19 cellular contexts compared by ENCODE assay signal in the genomic region with DNA sequence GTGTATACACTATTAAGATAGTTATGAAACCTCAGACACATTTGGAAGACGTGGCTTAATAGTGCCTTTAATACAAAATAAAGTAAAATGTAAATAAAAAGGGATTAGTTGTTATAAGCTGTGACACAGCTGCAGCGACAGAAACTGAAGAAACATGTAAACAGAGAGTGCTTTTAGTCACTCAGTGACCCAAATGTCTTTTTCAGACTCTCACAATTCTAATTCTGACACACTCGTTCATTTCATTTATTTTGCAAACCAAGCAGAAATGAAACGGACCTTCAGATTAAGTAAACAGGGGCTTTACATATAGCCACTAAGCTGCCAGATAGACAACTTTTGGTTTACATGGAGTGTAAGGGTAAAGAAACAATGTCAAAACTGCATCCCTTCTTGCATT.
DNase-seq lines count a peak whose midpoint lies in the region; ATAC-seq and TF ChIP-seq lines count a peak whose summit lies in the region.
"Had no signal": no experiment of that assay in that cellular context is flagged by ENCODE, and none has a peak within 500 bp of the region (broad histone marks: within the 10 kb centered on the region; RNA-seq: fewer than 3 reads in every experiment).

No MANE protein-coding gene starts in this region.

- TF ChIP-seq POLR2A in IMR-90 (IDR thresholded peaks at IDR 0.05; ENCODE audit: low read depth, low read length) (no peak), esophagus muscularis mucosa (IDR thresholded peaks at IDR 0.05; ENCODE audit: low read depth) (no peak)

- H4K20me1 ChIP-seq in IMR-90 (ENCODE audit: insufficient read depth, low read length) (no peaks in the 10 kb centered on the region), smooth muscle cell (ENCODE audit: low read depth) (no peaks in the 10 kb centered on the region)

- CTCF ChIA-PET in IMR-90 (lab: Yijun Ruan, JAX), result interaction anchor here (0.9 to 2.0 kb wide), 3 partner anchors 316 to 771 kb away, joined by 3 to 5 read pairs (median 4); no protein-coding TSS in a partner anchor

- no peaks in the 10 kb centered on the region for H3K79me2 ChIP-seq in smooth muscle cell (ENCODE audit: low read depth)

- POLR2A ChIA-PET in IMR-90 (lab: Charles Lee; ENCODE audit: unreplicated experiment), result no interaction called here

- WGBS in IMR-90 (ENCODE audit: extremely low coverage in 2 of 2, insufficient read length in 1 of 2), 2 experiments, result no CpG with 5 or more reads among the region's 4 CpGs
- 29% methylated on average over 4 of the region's 4 CpGs for WGBS in esophagus muscularis mucosa
- 21% methylated on average over 4 of the region's 4 CpGs for WGBS in smooth muscle cell (ENCODE audit: low lambda C conversion rate)

- no peak for TF ChIP-seq RAD21 in IMR-90 (IDR thresholded peaks at IDR 0.05; ENCODE audit: low read length)

- peak overlapping the region; percentile 75 for H2BK5ac ChIP-seq in IMR-90 (ENCODE audit: low read depth, low read length, poor library complexity, severe bottlenecking)

- no peak overlapping the region for H3K14ac ChIP-seq in IMR-90 (replicated peaks; ENCODE audit: low read depth, low read length)

- ATAC-seq in IMR-90 (ENCODE audit: low read depth), result 0 out of 2 replicates have a peak, but pooled peaks have one; percentile 18
- no peak for ATAC-seq in GM21723 (IDR thresholded peaks at IDR 0.05; ENCODE audit: unreplicated experiment)

- H3K9ac ChIP-seq in IMR-90 (ENCODE audit: low read depth, low read length), result 0 out of 2 replicates have a peak overlapping the region, but pooled peaks have one; percentile 4
- peak overlapping the region; percentile 2 for H3K9ac ChIP-seq in muscle layer of colon (ENCODE audit: low read length)
- no peak overlapping the region for H3K9ac ChIP-seq in smooth muscle cell (ENCODE audit: low read depth)
- H3K9ac ChIP-seq: SK-N-SH had no signal

- H2BK20ac ChIP-seq in IMR-90 (ENCODE audit: low read depth, low read length), result peak overlapping the region; percentile 9; the same call in 1 of the 2 replicates

- H2AK5ac ChIP-seq in IMR-90 (ENCODE audit: low read depth, low read length), result peak overlapping the region; percentile 51; the same call in 1 of the 2 replicates

- H3K27ac ChIP-seq in IMR-90 (ENCODE audit: insufficient read depth, low read length) (0 out of 2 replicates have a peak overlapping the region, but pooled peaks have one; percentile 43), esophagus muscularis mucosa (replicated peaks in 1 of 4) (peak overlapping the region; percentile 62 to 75 (median 73)), muscle layer of colon (ENCODE audit: low read depth, low read length) (peak overlapping the region; percentile 64), smooth muscle cell (ENCODE audit: low read depth) (peak overlapping the region; percentile 34)
- H3K27ac ChIP-seq: C4-2B had no signal

- H2AFZ ChIP-seq in IMR-90 (replicated peaks; ENCODE audit: low read length, poor library complexity) (no peak overlapping the region), smooth muscle cell (ENCODE audit: low read depth) (peak overlapping the region; percentile 61)

- peak overlapping the region; percentile 84; the same call in 1 of the 2 replicates for H3K18ac ChIP-seq in IMR-90 (ENCODE audit: low read depth, low read length)

- H3K9me3 ChIP-seq in IMR-90 (ENCODE audit: control insufficient read depth, insufficient read depth, low read length) (peaks cover 2% of the 10 kb centered on the region; the same call in 1 of the 2 replicates), esophagus muscularis mucosa (peaks cover 0 to 7% (median 0%) of the 10 kb centered on the region in 4 donors), muscle layer of colon (ENCODE audit: low read length) (no peaks in the 10 kb centered on the region), smooth muscle cell (replicated peaks; ENCODE audit: low read depth) (no peaks in the 10 kb centered on the region)
- H3K9me3 ChIP-seq: HAP-1, MG63, SK-N-SH had no signal

- peak overlapping the region; percentile 59; the same call in 1 of the 2 replicates for H2BK120ac ChIP-seq in IMR-90 (ENCODE audit: low read depth, low read length)

- H3K79me1 ChIP-seq in IMR-90 (ENCODE audit: low read depth in 1 of 2, low read length in 2 of 2), result peaks cover 11 to 15% of the 10 kb centered on the region in 2 experiments; a peak in 3 of 4 replicates

- peaks cover 4% of the 10 kb centered on the region for H3F3A ChIP-seq in smooth muscle cell (ENCODE audit: low read depth)

- no peak overlapping the region for H3K4ac ChIP-seq in IMR-90 (ENCODE audit: low read depth, low read length)

- TF ChIP-seq EP300 in esophagus muscularis mucosa (IDR thresholded peaks at IDR 0.05), result no peak

- H3K4me1 ChIP-seq in IMR-90 (ENCODE audit: control insufficient read depth, insufficient read depth, low read length) (peaks cover 16% of the 10 kb centered on the region), esophagus muscularis mucosa (peaks cover 0 to 26% (median 25%) of the 10 kb centered on the region in 4 donors), muscle layer of colon (ENCODE audit: insufficient read depth, low read length) (peaks cover 25% of the 10 kb centered on the region), smooth muscle cell (ENCODE audit: low read depth) (no peaks in the 10 kb centered on the region)
- H3K4me1 ChIP-seq: HAP-1 had no signal

- TF ChIP-seq CTCF in IMR-90 (conservative IDR thresholded peaks at IDR 0.05; ENCODE audit: low read depth, low read length) (no peak), esophagus muscularis mucosa (IDR thresholded peaks at IDR 0.05) (no peak), smooth muscle cell (IDR thresholded peaks at IDR 0.05; ENCODE audit: borderline replicate concordance, insufficient read depth, poor library complexity, severe bottlenecking) (no peak)

- peaks cover 18% of the 10 kb centered on the region for H3K9me1 ChIP-seq in IMR-90 (ENCODE audit: insufficient read depth, low read length)

- H3K36me3 ChIP-seq in IMR-90 (ENCODE audit: control insufficient read depth, insufficient read depth, low read length) (no peaks in the 10 kb centered on the region), esophagus muscularis mucosa (no peaks in the 10 kb centered on the region), muscle layer of colon (ENCODE audit: insufficient read depth, low read length) (no peaks in the 10 kb centered on the region), smooth muscle cell (ENCODE audit: low read depth) (no peaks in the 10 kb centered on the region)
- H3K36me3 ChIP-seq: HAP-1, MG63 had no signal

- intact Hi-C loops in IMR-90 (cut with micrococcal nuclease) (loop anchor here (5.0 to 10.0 kb wide), 2 partner anchors 626 to 819 kb away; no protein-coding TSS in a partner anchor), esophagus muscularis mucosa (cut with DNase I) (loop anchor here (5.0 to 10.0 kb wide), 2 partner anchors 511 to 784 kb away; no protein-coding TSS in a partner anchor)

- peak overlapping the region; percentile 5; the same call in 1 of the 2 replicates for H4K5ac ChIP-seq in IMR-90 (ENCODE audit: low read depth, low read length)

- H3K56ac ChIP-seq in IMR-90 (ENCODE audit: extremely low read depth, insufficient read depth, low read length), result peak overlapping the region; percentile 58; the same call in 1 of the 2 replicates

- DNase-seq in IMR-90, result peak; percentile 24
- DNase-seq in esophagus muscularis mucosa (ENCODE audit: extremely low spot score), result no peak
- DNase-seq in smooth muscle cell (lab: John Stamatoyannopoulos, UW; ENCODE audit: unreplicated experiment), result no peak
- DNase-seq in hippocampal formation (lab: John Stamatoyannopoulos, UW), result no peak
- no peak for DNase-seq in activated T-cell treated with anti-CD3 and anti-CD28 coated beads for 4 hours
- DNase-seq in RKO (ENCODE audit: low spot score), result no peak
- DNase-seq: AML-193, DMS79 treated with DMSO at 0.1 percent for 48 hours, Karpas-422, MG63, NCI-H1092 treated with DMSO at 0.1 percent for 48 hours, NCI-H2029 treated with DMSO at 0.1 percent for 48 hours, OCI-M1, SHP77, SK-N-SH had no signal

- H4K91ac ChIP-seq in IMR-90 (ENCODE audit: insufficient read depth, low read depth, low read length), result peak overlapping the region; percentile 74; the same call in 1 of the 2 replicates

- H3K4me3 ChIP-seq in IMR-90 (ENCODE audit: insufficient read depth, low read depth, low read length), result no peak overlapping the region
- H3K4me3 ChIP-seq in esophagus muscularis mucosa, result no peak overlapping the region
- no peak overlapping the region for H3K4me3 ChIP-seq in muscle layer of colon (ENCODE audit: low read depth in 1 of 2, low read length in 2 of 2)
- no peak overlapping the region for H3K4me3 ChIP-seq in smooth muscle cell
- H3K4me3 ChIP-seq: HAP-1, MG63 had no signal

- no peaks in the 10 kb centered on the region for H3K27me3 ChIP-seq in IMR-90 (ENCODE audit: control insufficient read depth, insufficient read depth, low read length)
- no peaks in the 10 kb centered on the region for H3K27me3 ChIP-seq in esophagus muscularis mucosa
- H3K27me3 ChIP-seq in muscle layer of colon (ENCODE audit: control insufficient read depth in 1 of 2, insufficient read depth in 2 of 2, low read length in 2 of 2), result no peaks in the 10 kb centered on the region
- H3K27me3 ChIP-seq in smooth muscle cell (ENCODE audit: low read depth), result no peaks in the 10 kb centered on the region
- H3K27me3 ChIP-seq: MG63 had no signal

- in situ Hi-C loops in IMR-90 (cut with MboI; ENCODE audit: low sequenced_read_pairs), result loop anchor here (5.0 kb wide), 1 partner anchor 634 kb away; no protein-coding TSS in a partner anchor

- H4K8ac ChIP-seq in IMR-90 (ENCODE audit: low read depth in 2 of 2, low read length in 2 of 2), result peak overlapping the region; percentile 43 to 56; a peak in 3 of 4 replicates

- no peak overlapping the region for H3K23ac ChIP-seq in IMR-90 (ENCODE audit: low read depth, low read length)

- peak overlapping the region; percentile 58; the same call in 2 of the 3 replicates for H2BK15ac ChIP-seq in IMR-90 (ENCODE audit: low read depth, low read length)

- H2AK9ac ChIP-seq in IMR-90 (replicated peaks; ENCODE audit: low read depth, low read length, poor library complexity), result no peak overlapping the region

- dilution Hi-C loops in IMR-90 (cut with HindIII; ENCODE audit: low sequenced_read_pairs, unreplicated experiment), result loop anchor here (25.0 kb wide), 1 partner anchor 779 kb away; the partner anchor contains the start of gene MEIS1

- no TSS peak for BruUV-seq in IMR-90 (replicated peaks; lab: Mats Ljungman, UMichigan)

- H3K4me2 ChIP-seq in IMR-90 (ENCODE audit: low read depth, low read length) (peak overlapping the region; percentile 39; the same call in 1 of the 2 replicates), smooth muscle cell (peak overlapping the region; percentile 27)
- H3K4me2 ChIP-seq: SK-N-SH had no signal

TF ChIP-seq in IMR-90, 13 proteins besides CTCF, POLR2A, EP300 and RAD21 (continues in another document):
- TF ChIP-seq RCOR1 (IDR thresholded peaks at IDR 0.05; ENCODE audit: insufficient replicate concordance, low read length) (no peak), MXI1 (IDR thresholded peaks at IDR 0.05; ENCODE audit: borderline replicate concordance, low read depth, low read length) (no peak), MAFK (IDR thresholded peaks at IDR 0.05; ENCODE audit: low read depth, low read length) (peak; percentile 77), RFX5 (IDR thresholded peaks at IDR 0.05; ENCODE audit: low read depth, low read length) (no peak), BHLHE40 (IDR thresholded peaks at IDR 0.05; ENCODE audit: low read depth, low read length) (no peak)
